ENCODE assay signal across 16 cellular contexts in the genomic region with DNA sequence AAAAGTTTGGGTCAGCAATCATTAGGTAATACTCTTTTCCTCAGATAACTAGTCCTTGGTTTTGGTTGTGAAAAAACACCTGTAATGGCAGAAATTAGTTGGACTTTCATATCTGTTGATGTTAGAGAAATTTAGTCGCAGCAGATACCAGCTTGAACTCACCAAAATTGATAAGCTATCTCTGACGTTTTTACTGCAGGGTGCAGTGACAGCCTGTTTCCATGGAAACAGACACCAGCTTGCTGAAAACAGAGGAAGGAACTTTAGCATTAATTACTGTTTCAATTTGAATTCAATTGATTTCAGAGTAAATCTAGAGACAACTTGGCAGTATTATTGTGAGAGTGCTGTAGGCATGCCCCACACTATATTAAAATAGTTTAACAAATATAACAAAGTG.
"Had no signal": no experiment of that assay in that cellular context is flagged by ENCODE, and none has a peak within 500 bp of the region (broad histone marks: within the 10 kb centered on the region; RNA-seq: fewer than 3 reads in every experiment).

No MANE protein-coding gene starts in this region.

- H3K4me1 ChIP-seq: adrenal gland, testis, upper lobe of right lung had no signal

- H3K4me3 ChIP-seq: adrenal gland, lung, testis, upper lobe of right lung had no signal

- H3K27ac Mint-ChIP-seq: activated CD4-positive, alpha-beta T cell treated with anti-CD3 and anti-CD28 coated beads, Interleukin-2, amount 10 ng/mL, durations not matched to agents 7 days and 5 days; progenitor cell of endocrine pancreas; WTC11 had no signal

- H3K9me3 Mint-ChIP-seq: activated CD4-positive, alpha-beta T cell treated with anti-CD3 and anti-CD28 coated beads, Interleukin-2, amount 10 ng/mL, durations not matched to agents 7 days and 5 days; natural killer cell had no signal

- DNase-seq: activated CD4-positive, alpha-beta T cell treated with anti-CD3 and anti-CD28 coated beads, Interleukin-2, amount 10 ng/mL, durations not matched to agents 7 days and 5 days; activated naive CD4-positive, alpha-beta T cell treated with anti-CD3 and anti-CD28 coated beads, Interleukin-2, amount 50 U/mL, for 16 hours; adrenal gland; cortex of kidney; left cardiac atrium; natural killer cell; occipital lobe; stimulated activated CD4-positive, alpha-beta T cell treated with anti-CD3 and anti-CD28 coated beads, Interleukin-12 subunit alpha, Interleukin-12 subunit beta, amount 100 ng/mL, for 4 hours; stimulated activated CD4-positive, alpha-beta T cell treated with anti-CD3 and anti-CD28 coated beads, Interleukin-2, amount 100 ng/mL, for 48 hours; stimulated activated naive CD8-positive, alpha-beta T cell treated with anti-CD3 and anti-CD28 coated beads, Interleukin-15, Interleukin-2, amounts not matched to agents 100 U/mL and 50 U/mL, for 24 hours; testis; upper lobe of right lung had no signal

- H3K27ac ChIP-seq: adrenal gland, testis, upper lobe of right lung had no signal

- H3K4me3 Mint-ChIP-seq: activated CD4-positive, alpha-beta T cell treated with anti-CD3 and anti-CD28 coated beads, Interleukin-2, amount 10 ng/mL, durations not matched to agents 7 days and 5 days; natural killer cell; WTC11 had no signal

- H3K9me3 ChIP-seq: testis, upper lobe of right lung had no signal

- H3K27me3 Mint-ChIP-seq: activated CD4-positive, alpha-beta T cell treated with anti-CD3 and anti-CD28 coated beads, Interleukin-2, amount 10 ng/mL, durations not matched to agents 7 days and 5 days; progenitor cell of endocrine pancreas had no signal

- ATAC-seq: left cardiac atrium; natural killer cell; sciatic nerve; stimulated activated naive CD8-positive, alpha-beta T cell treated with anti-CD3 and anti-CD28 coated beads, Interleukin-15, Interleukin-2, amounts not matched to agents 100 U/mL and 50 U/mL, for 24 hours; upper lobe of right lung; WTC11 had no signal

- H3K27me3 ChIP-seq: adrenal gland, testis, upper lobe of right lung had no signal

- H3K36me3 Mint-ChIP-seq: natural killer cell, WTC11 had no signal

- H3K4me1 Mint-ChIP-seq: activated CD4-positive, alpha-beta T cell treated with anti-CD3 and anti-CD28 coated beads, Interleukin-2, amount 10 ng/mL, durations not matched to agents 7 days and 5 days had no signal

- H3K36me3 ChIP-seq: adrenal gland, upper lobe of right lung had no signal
